ENCODE assay signal across 21 cellular contexts in genomic region chr22:47294222-47294532, GRCh38.
DNase-seq lines count a peak whose midpoint lies in the region; ATAC-seq and TF ChIP-seq lines count a peak whose summit lies in the region.
"Had no signal": no experiment of that assay in that cellular context is flagged by ENCODE, and none has a peak within 500 bp of the region (broad histone marks: within the 10 kb centered on the region; RNA-seq: fewer than 3 reads in every experiment).

No MANE protein-coding gene starts in this region.

- no peak overlapping the region for H2BK5ac ChIP-seq in neuronal stem cell (ENCODE audit: low read length)

- H3K9ac ChIP-seq in neuronal stem cell (ENCODE audit: low read depth, low read length, poor library complexity): peak overlapping the region; percentile 12

- peaks cover 0 to 72% of the 10 kb centered on the region in 2 donors for H3K9me3 ChIP-seq in neuronal stem cell (replicated peaks in 1 of 2; ENCODE audit: control insufficient read depth in 2 of 2, insufficient read depth in 1 of 2, low read depth in 1 of 2, low read length in 2 of 2)
- H3K9me3 ChIP-seq: ascending aorta, BE2C, esophagus squamous epithelium, HAP-1 had no signal

- no peak overlapping the region for H2AK5ac ChIP-seq in neuronal stem cell (ENCODE audit: low read depth, low read length)

- H3K4me3 ChIP-seq in brain microvascular endothelial cell (ENCODE audit: low read depth, low read length) (no peak overlapping the region), neuronal stem cell (ENCODE audit: low read length in 2 of 2) (no peak overlapping the region)
- H3K4me3 ChIP-seq: ascending aorta, dorsolateral prefrontal cortex, esophagus squamous epithelium, HAP-1, lung had no signal

- no peak overlapping the region for H2BK15ac ChIP-seq in neuronal stem cell (ENCODE audit: low read length)

- H2BK12ac ChIP-seq in neuronal stem cell (ENCODE audit: low read length): no peak overlapping the region

- in situ Hi-C loops in brain microvascular endothelial cell (cut with HindIII; ENCODE audit: low pct_ligation_motif_present, low sequenced_read_pairs): no loop called here

- WGBS in neuronal stem cell (ENCODE audit: extremely low coverage in 2 of 2, insufficient read length in 2 of 2, insufficient replicate concordance in 1 of 2), 2 donors: no CpG with 5 or more reads among the region's 6 CpGs

- H3K4me2 ChIP-seq in neuronal stem cell (ENCODE audit: insufficient read depth, low read length, poor library complexity, severe bottlenecking): no peak overlapping the region

- H3K27me3 ChIP-seq in brain microvascular endothelial cell (replicated peaks) (no peaks in the 10 kb centered on the region), neuronal stem cell (ENCODE audit: control insufficient read depth in 3 of 3, insufficient read depth in 3 of 3, low read depth in 1 of 3, low read length in 3 of 3) (peaks cover 0 to 29% (median 0%) of the 10 kb centered on the region in 3 experiments)
- H3K27me3 ChIP-seq: ascending aorta, BE2C had no signal

- no peak for TF ChIP-seq CTCF in brain microvascular endothelial cell (IDR thresholded peaks at IDR 0.05; ENCODE audit: low read depth, low read length, missing control alignments)
- no peak for TF ChIP-seq CTCF in GM20000 (IDR thresholded peaks at IDR 0.05; ENCODE audit: extremely low read depth, missing control alignments)

- ATAC-seq in GM21447 (IDR thresholded peaks at IDR 0.05; ENCODE audit: unreplicated experiment): no peak
- ATAC-seq in GM21381 (IDR thresholded peaks at IDR 0.05; ENCODE audit: unreplicated experiment): no peak
- ATAC-seq: natural killer cell treated with Interleukin-12 subunit alpha and Interleukin-12 subunit beta and Interleukin-15 and Interleukin-18, amount 100 ng/mL, for 72 hours had no signal

- no peaks in the 10 kb centered on the region for H3K4me1 ChIP-seq in neuronal stem cell (ENCODE audit: control insufficient read depth in 2 of 2, insufficient read depth in 1 of 2, low read depth in 1 of 2, low read length in 2 of 2)
- H3K4me1 ChIP-seq: ascending aorta, BE2C, HAP-1 had no signal

- no peak overlapping the region for H2AFZ ChIP-seq in neuronal stem cell (ENCODE audit: low read length)

- no peak overlapping the region for H3K18ac ChIP-seq in neuronal stem cell (ENCODE audit: low read length)

- no peaks in the 10 kb centered on the region for H3K79me1 ChIP-seq in neuronal stem cell (ENCODE audit: low read depth, low read length)

- no peak overlapping the region for H3K14ac ChIP-seq in neuronal stem cell (ENCODE audit: low read length)

- no peak overlapping the region for H3K27ac ChIP-seq in brain microvascular endothelial cell
- H3K27ac ChIP-seq in neuronal stem cell (replicated peaks; ENCODE audit: low read length): no peak overlapping the region
- H3K27ac ChIP-seq: ascending aorta, esophagus squamous epithelium had no signal

- H4K8ac ChIP-seq in neuronal stem cell (ENCODE audit: low read depth, low read length): no peak overlapping the region

- no peaks in the 10 kb centered on the region for H3K36me3 ChIP-seq in brain microvascular endothelial cell (replicated peaks)
- H3K36me3 ChIP-seq in neuronal stem cell (replicated peaks in 1 of 2; ENCODE audit: control insufficient read depth in 2 of 2, insufficient read depth in 2 of 2, low read length in 2 of 2): no peaks in the 10 kb centered on the region
- H3K36me3 ChIP-seq: ascending aorta, BE2C, esophagus squamous epithelium, HAP-1 had no signal

- peak; percentile 76 for DNase-seq in AG20443 (ENCODE audit: low spot score)
- DNase-seq in HT1080 (ENCODE audit: low read depth): peak; percentile 3
- DNase-seq in brain microvascular endothelial cell: peak; percentile 3
- no peak for DNase-seq in neuronal stem cell (ENCODE audit: low spot score)
- DNase-seq in stimulated activated CD8-positive, alpha-beta memory T cell treated with anti-CD3 and anti-CD28 coated beads, Interleukin-4, amount 100 ng/mL, for 48 hours: no peak
- no peak for DNase-seq in GM20000 (ENCODE audit: low spot score)
- DNase-seq: activated gamma-delta T cell; BE2C; DMS153; esophagus squamous epithelium; NCI-H1092 treated with DMSO at 0.1 percent for 48 hours; NCI-H2227 treated with DMSO at 0.1 percent for 48 hours; stimulated activated CD4-positive, alpha-beta T cell treated with anti-CD3 and anti-CD28 coated beads, Interleukin-4, amount 100 ng/mL, for 4 hours; trophoblast cell had no signal

- no peak overlapping the region for H4K91ac ChIP-seq in neuronal stem cell (ENCODE audit: low read depth, low read length, poor library complexity)

- H3K23ac ChIP-seq in neuronal stem cell (ENCODE audit: low read depth, low read length, poor library complexity): no peak overlapping the region

- no peak overlapping the region for H3K4ac ChIP-seq in neuronal stem cell (ENCODE audit: low read length)

- no peak overlapping the region for H2BK120ac ChIP-seq in neuronal stem cell (ENCODE audit: low read depth, low read length)

Comparison
In these comparisons a context has a peak if more than half of its experiments do, and no peak if none do; other contexts are left out.
1. DNase-seq: peak in AG20443 (single experiment), HT1080 (single experiment) and brain microvascular endothelial cell (single experiment); none in neuronal stem cell (single experiment), stimulated activated CD8-positive, alpha-beta memory T cell treated with anti-CD3 and anti-CD28 coated beads, Interleukin-4, amount 100 ng/mL, for 48 hours (single experiment) and GM20000 (single experiment).